9 cellular contexts compared by ENCODE assay signal in genomic region chr7:93231264-93231663, GRCh38. TPM values are rescaled to one million over a fixed set of nuclear protein-coding genes. Genes with fewer than 3 reads are reported as not detected.
DNase-seq lines count a peak whose midpoint lies in the region; ATAC-seq and TF ChIP-seq lines count a peak whose summit lies in the region.
"Had no signal": no experiment of that assay in that cellular context is flagged by ENCODE, and none has a peak within 500 bp of the region (broad histone marks: within the 10 kb centered on the region; RNA-seq: fewer than 3 reads in every experiment).

No MANE protein-coding gene starts in this region.

- H3K36me3 Mint-ChIP-seq in T-helper 1 cell treated with Interleukin-12 subunit alpha and Interleukin-12 subunit beta and Interleukin-4 antibody, amounts not matched to agents 30 μg/mL and 1 μg/mL, for 36 hours (ENCODE audit: low read depth), result no peaks in the 10 kb centered on the region
- H3K36me3 Mint-ChIP-seq in activated B cell treated with CpG ODN at 0.5 μM for 24 hours (ENCODE audit: low read depth), result peaks cover 8% of the 10 kb centered on the region

- H3K4me1 ChIP-seq in iPS-18a (ENCODE audit: control insufficient read depth, low read depth, low read length) (peaks cover 4% of the 10 kb centered on the region), stomach smooth muscle (ENCODE audit: control insufficient read depth, insufficient read depth, low read length) (peaks cover 5% of the 10 kb centered on the region)

- H3K27me3 Mint-ChIP-seq in T-helper 1 cell treated with Interleukin-12 subunit alpha and Interleukin-12 subunit beta and Interleukin-4 antibody, amounts not matched to agents 30 μg/mL and 1 μg/mL, for 36 hours (ENCODE audit: low read depth), result peaks cover 6% of the 10 kb centered on the region
- H3K27me3 Mint-ChIP-seq in activated B cell treated with CpG ODN at 0.5 μM for 24 hours, result no peaks in the 10 kb centered on the region

- CTCF ChIA-PET in activated B cell treated with CpG ODN at 0.5 μM for 24 hours (lab: Charles Lee), result interaction anchor here (1.0 kb wide), 1 partner anchor 9 kb away, joined by 3 read pairs; no protein-coding TSS in a partner anchor
- CTCF ChIA-PET in GM10248 (lab: Yijun Ruan, JAX), result interaction anchor here (1.4 to 5.1 kb wide), 3 partner anchors 11 to 24 kb away, joined by 3 to 40 read pairs (median 13); no protein-coding TSS in a partner anchor

- peak overlapping the region; percentile 88 for H3K27ac Mint-ChIP-seq in T-helper 1 cell treated with Interleukin-12 subunit alpha and Interleukin-12 subunit beta and Interleukin-4 antibody, amounts not matched to agents 30 μg/mL and 1 μg/mL, for 36 hours
- peak overlapping the region; percentile 98 for H3K27ac Mint-ChIP-seq in activated B cell treated with CpG ODN at 0.5 μM for 24 hours

- H3K27ac ChIP-seq in iPS-18a (ENCODE audit: low read length) (no peak overlapping the region), stomach smooth muscle (ENCODE audit: low read length) (no peak overlapping the region)

- H3K9me3 ChIP-seq in iPS-18a (ENCODE audit: control insufficient read depth, low read depth, low read length) (no peaks in the 10 kb centered on the region), stomach smooth muscle (ENCODE audit: control insufficient read depth in 2 of 2, low read length in 2 of 2) (no peaks in the 10 kb centered on the region)

- TF ChIP-seq CTCF in activated B cell treated with CpG ODN at 0.5 μM for 24 hours (IDR thresholded peaks at IDR 0.05) (no peak), GM10248 (IDR thresholded peaks at IDR 0.05; ENCODE audit: control extremely low read depth, extremely low read depth, low read depth, missing control alignments) (no peak)

- peaks cover 11% of the 10 kb centered on the region for H3K4me1 Mint-ChIP-seq in T-helper 1 cell treated with Interleukin-12 subunit alpha and Interleukin-12 subunit beta and Interleukin-4 antibody, amounts not matched to agents 30 μg/mL and 1 μg/mL, for 36 hours (ENCODE audit: low read depth)
- H3K4me1 Mint-ChIP-seq in activated B cell treated with CpG ODN at 0.5 μM for 24 hours, result peaks cover 22% of the 10 kb centered on the region

- H3K9ac ChIP-seq in iPS-18a (ENCODE audit: low read length) (peak overlapping the region; percentile 26), stomach smooth muscle (ENCODE audit: low read length in 2 of 2) (peak overlapping the region; percentile 88 to 91)

- H3K4me3 ChIP-seq in iPS-18a (ENCODE audit: low read length), result peak overlapping the region; percentile 93
- peak overlapping the region; percentile 94 to 100 for H3K4me3 ChIP-seq in stomach smooth muscle (ENCODE audit: low read length in 2 of 2)

- H3K27me3 ChIP-seq in iPS-18a (ENCODE audit: control insufficient read depth, insufficient read depth, low read length), result peaks cover 5% of the 10 kb centered on the region
- H3K27me3 ChIP-seq in stomach smooth muscle (ENCODE audit: control insufficient read depth in 1 of 2, insufficient read depth in 2 of 2, low read length in 2 of 2), result no peaks in the 10 kb centered on the region

- ATAC-seq in activated B cell treated with CpG ODN at 0.5 μM for 24 hours (ENCODE audit: low read depth) (no peak), HG03135 (IDR thresholded peaks at IDR 0.05; ENCODE audit: unreplicated experiment) (no peak)

- peak overlapping the region; percentile 98 for H3K4me3 Mint-ChIP-seq in T-helper 1 cell treated with Interleukin-12 subunit alpha and Interleukin-12 subunit beta and Interleukin-4 antibody, amounts not matched to agents 30 μg/mL and 1 μg/mL, for 36 hours
- H3K4me3 Mint-ChIP-seq in activated B cell treated with CpG ODN at 0.5 μM for 24 hours, result peak overlapping the region; percentile 100

- H3K9me3 Mint-ChIP-seq in T-helper 1 cell treated with Interleukin-12 subunit alpha and Interleukin-12 subunit beta and Interleukin-4 antibody, amounts not matched to agents 30 μg/mL and 1 μg/mL, for 36 hours, result no peaks in the 10 kb centered on the region
- no peaks in the 10 kb centered on the region for H3K9me3 Mint-ChIP-seq in activated B cell treated with CpG ODN at 0.5 μM for 24 hours

- H3K36me3 ChIP-seq in iPS-18a (ENCODE audit: control insufficient read depth, low read depth, low read length), result no peaks in the 10 kb centered on the region
- no peaks in the 10 kb centered on the region for H3K36me3 ChIP-seq in stomach smooth muscle (ENCODE audit: control insufficient read depth in 2 of 2, insufficient read depth in 2 of 2, low read length in 2 of 2)

- intact Hi-C loops in activated B cell treated with CpG ODN at 0.5 μM for 24 hours (cut with micrococcal nuclease), result loop anchor here (5.0 kb wide), 3 partner anchors 539 to 1426 kb away; partner anchors contain the start of genes BET1 and SGCE

- DNase-seq in T-helper 1 cell (no peak), activated B cell treated with CpG ODN at 0.5 μM for 24 hours (no peak), GM10248 (ENCODE audit: extremely low spot score) (no peak), NCI-H187 (lab: John Stamatoyannopoulos, UW) (no peak)

- POLR2A ChIA-PET in activated B cell treated with CpG ODN at 0.5 μM for 24 hours (lab: Charles Lee), result interaction anchor here (0.6 to 1.8 kb wide), 7 partner anchors 21 to 1200 kb away, joined by 3 to 10 read pairs (median 5); partner anchors contain the start of genes PEX1, RBM48, SAMD9 and SAMD9L
- POLR2A ChIA-PET in GM10248 (lab: Yijun Ruan, JAX), result no interaction called here

RNA-seq across cellular contexts. Expression of gene VPS50, which starts 0.9 kb away (rescaled TPM):
- 29.2 and 43.7 TPM in 2 replicates for total RNA-seq in activated B cell treated with CpG ODN at 0.5 μM for 24 hours

RNA-seq across cellular contexts. Expression of gene HEPACAM2, which starts 5.0 kb away (rescaled TPM):
- not detected in 2 replicates for total RNA-seq in activated B cell treated with CpG ODN at 0.5 μM for 24 hours
- total RNA-seq: RPMI7951 had no signal
